Comparison of ENCODE assay signal across 19 cellular contexts in genomic region chr2:144914113-144914512, GRCh38.
"Had no signal": no experiment of that assay in that cellular context is flagged by ENCODE, and none has a peak within 500 bp of the region (broad histone marks: within the 10 kb centered on the region; RNA-seq: fewer than 3 reads in every experiment).

No MANE protein-coding gene starts in this region.

- ATAC-seq: gastroesophageal sphincter; left lobe of liver; mucosa of descending colon; naive thymus-derived CD8-positive, alpha-beta T cell had no signal

- DNase-seq: colonic mucosa; dermis blood vessel endothelial cell; erythroblast; glutamatergic neuron; islet precursor cell; mucosa of descending colon; naive thymus-derived CD8-positive, alpha-beta T cell; posterior cingulate gyrus; small intestine; stimulated activated CD4-positive, alpha-beta T cell treated with anti-CD3 and anti-CD28 coated beads, Interleukin-12 subunit alpha, Interleukin-12 subunit beta, amount 100 ng/mL, for 4 hours; stimulated activated naive CD4-positive, alpha-beta T cell; stomach; substantia nigra; transverse colon had no signal

- H3K36me3 ChIP-seq: colonic mucosa, gastroesophageal sphincter, neutrophil, right atrium auricular region, stomach, thoracic aorta, transverse colon had no signal

- H3K27me3 ChIP-seq: colonic mucosa, gastroesophageal sphincter, neutrophil, right atrium auricular region, stomach, transverse colon had no signal

- H3K27ac ChIP-seq: colonic mucosa, gastroesophageal sphincter, neutrophil, right atrium auricular region, stomach, thoracic aorta, transverse colon had no signal

- H3K4me1 ChIP-seq: colonic mucosa, gastroesophageal sphincter, right atrium auricular region, stomach, transverse colon had no signal

- H3K36me3 Mint-ChIP-seq: naive thymus-derived CD8-positive, alpha-beta T cell had no signal

- H3K4me3 ChIP-seq: colonic mucosa, gastroesophageal sphincter, mucosa of descending colon, right atrium auricular region, stomach, thoracic aorta, transverse colon had no signal

- FAIRE-seq: small intestine had no signal

- H3K4me3 Mint-ChIP-seq: naive thymus-derived CD8-positive, alpha-beta T cell had no signal

- H3K9me3 ChIP-seq: colonic mucosa, mucosa of descending colon, neutrophil, right atrium auricular region, stomach, thoracic aorta, transverse colon had no signal
